20 cellular contexts compared by ENCODE assay signal in the genomic region with DNA sequence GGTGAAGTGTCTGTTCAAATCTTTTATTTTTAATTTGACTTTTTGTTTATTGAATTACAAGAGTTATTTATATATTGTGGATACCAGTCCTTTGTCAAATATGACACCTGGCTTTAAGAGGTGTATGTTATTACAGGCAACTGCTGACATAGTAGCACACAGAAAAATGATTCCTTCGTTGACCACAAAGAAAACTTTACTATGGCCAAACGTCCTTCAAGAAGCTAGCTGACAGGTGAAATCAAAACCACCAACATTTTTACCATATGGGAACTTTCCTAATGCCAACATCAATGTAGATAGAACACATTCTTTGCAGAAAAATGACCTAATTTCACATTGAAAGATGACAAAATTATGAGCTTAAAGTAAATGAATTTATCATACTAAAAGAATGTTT. TPM values are rescaled to one million over a fixed set of nuclear protein-coding genes. Genes with fewer than 3 reads are reported as not detected.
DNase-seq lines count a peak whose midpoint lies in the region; ATAC-seq, FAIRE-seq and TF ChIP-seq lines count a peak whose summit lies in the region.
"Had no signal": no experiment of that assay in that cellular context is flagged by ENCODE, and none has a peak within 500 bp of the region (broad histone marks: within the 10 kb centered on the region; RNA-seq: fewer than 3 reads in every experiment).

No MANE protein-coding gene starts in this region.

- no peak overlapping the region for H3K4ac ChIP-seq in IMR-90 (ENCODE audit: low read depth, low read length)

- no peaks in the 10 kb centered on the region for H3K9me3 ChIP-seq in IMR-90 (ENCODE audit: control insufficient read depth, insufficient read depth, low read length)
- no peaks in the 10 kb centered on the region for H3K9me3 ChIP-seq in PC-9 (ENCODE audit: insufficient read depth, low read depth)
- no peaks in the 10 kb centered on the region for H3K9me3 ChIP-seq in astrocyte (ENCODE audit: insufficient read depth, low read depth, low read length)
- H3K9me3 ChIP-seq: BLaER1 had no signal

- no peaks in the 10 kb centered on the region for H3K4me1 Mint-ChIP-seq in astrocyte (ENCODE audit: low read depth, unreplicated experiment)
- H3K4me1 Mint-ChIP-seq: CD4-positive, alpha-beta memory T cell had no signal

- H3K56ac ChIP-seq in IMR-90 (ENCODE audit: extremely low read depth, insufficient read depth, low read length) = no peak overlapping the region

- H2BK5ac ChIP-seq in IMR-90 (ENCODE audit: low read depth, low read length, poor library complexity, severe bottlenecking) = no peak overlapping the region

- H3K14ac ChIP-seq in IMR-90 (replicated peaks; ENCODE audit: low read depth, low read length) = no peak overlapping the region

- H2AK5ac ChIP-seq in IMR-90 (ENCODE audit: low read depth, low read length) = no peak overlapping the region

- in situ Hi-C loops in IMR-90 (cut with MboI; ENCODE audit: low sequenced_read_pairs) = no loop called here

- no peak overlapping the region for H4K5ac ChIP-seq in IMR-90 (ENCODE audit: low read depth, low read length)

- no peak overlapping the region for H2BK15ac ChIP-seq in IMR-90 (ENCODE audit: low read depth, low read length)

- no peak overlapping the region for H3K4me3 Mint-ChIP-seq in astrocyte (ENCODE audit: unreplicated experiment)
- H3K4me3 Mint-ChIP-seq: CD14-positive monocyte; CD4-positive, alpha-beta memory T cell; HFFc6 had no signal

- no peak for TF ChIP-seq POLR2A in IMR-90 (IDR thresholded peaks at IDR 0.05; ENCODE audit: low read depth, low read length)

- H3K4me3 ChIP-seq in ACC112 (ENCODE audit: low read depth, low read length) (peak overlapping the region; percentile 13; the same call in 1 of the 2 replicates), IMR-90 (ENCODE audit: insufficient read depth, low read depth, low read length) (no peak overlapping the region), PC-9 (no peak overlapping the region), astrocyte (ENCODE audit: insufficient read depth, low read depth, low read length) (no peak overlapping the region)
- H3K4me3 ChIP-seq: BLaER1, GM12878 had no signal

- no peaks in the 10 kb centered on the region for H3K79me2 ChIP-seq in ACC112 (ENCODE audit: control insufficient read depth, insufficient read depth, low read length, unreplicated experiment)
- no peaks in the 10 kb centered on the region for H3K79me2 ChIP-seq in PC-9 (ENCODE audit: low read depth)
- no peaks in the 10 kb centered on the region for H3K79me2 ChIP-seq in astrocyte (ENCODE audit: insufficient read depth, low read length)

- 0 out of 2 replicates have a peak overlapping the region, but pooled peaks have one; percentile 24 for H2BK20ac ChIP-seq in IMR-90 (ENCODE audit: low read depth, low read length)

- no peaks in the 10 kb centered on the region for H3K79me1 ChIP-seq in IMR-90 (ENCODE audit: low read depth in 1 of 2, low read length in 2 of 2)

- WGBS in IMR-90 (ENCODE audit: extremely low coverage in 2 of 2, insufficient read length in 1 of 2), 2 experiments = no CpG with 5 or more reads among the region's 2 CpGs

- peaks cover 18% of the 10 kb centered on the region for H3F3A ChIP-seq in PC-9 (ENCODE audit: insufficient read depth, low read depth)

- CTCF ChIA-PET in IMR-90 (lab: Yijun Ruan, JAX) (no interaction called here), PC-9 (lab: Charles Lee) (interaction anchor here (0.6 kb wide), 1 partner anchor 866 kb away, joined by 3 read pairs; no protein-coding TSS in a partner anchor)

- H3K4me2 ChIP-seq in IMR-90 (ENCODE audit: low read depth, low read length) = 0 out of 2 replicates have a peak overlapping the region, but pooled peaks have one; percentile 38
- H3K4me2 ChIP-seq in PC-9 = peak overlapping the region; percentile 23
- H3K4me2 ChIP-seq in astrocyte (ENCODE audit: low read length) = no peak overlapping the region
- H3K4me2 ChIP-seq: BLaER1 had no signal

- dilution Hi-C loops in IMR-90 (cut with HindIII; ENCODE audit: low sequenced_read_pairs, unreplicated experiment) = no loop called here

- H4K91ac ChIP-seq in IMR-90 (ENCODE audit: insufficient read depth, low read depth, low read length) = no peak overlapping the region

- no peak for TF ChIP-seq CTCF in IMR-90 (conservative IDR thresholded peaks at IDR 0.05; ENCODE audit: low read depth, low read length)
- no peak for TF ChIP-seq CTCF in PC-9 (conservative IDR thresholded peaks at IDR 0.05)
- no peak for TF ChIP-seq CTCF in astrocyte (IDR thresholded peaks at IDR 0.05; ENCODE audit: insufficient read depth, low read depth, low read length)

- no peaks in the 10 kb centered on the region for H3K9me2 ChIP-seq in PC-9 (ENCODE audit: insufficient read depth)

- BruUV-seq in IMR-90 (replicated peaks; lab: Mats Ljungman, UMichigan) (no TSS peak), PC-9 (replicated peaks; lab: Mats Ljungman, UMichigan) (no TSS peak)

- intact Hi-C loops in IMR-90 (cut with micrococcal nuclease) = no loop called here
- intact Hi-C loops in PC-9 (cut with micrococcal nuclease; ENCODE audit: unreplicated experiment) = no loop called here

- H3K27ac Mint-ChIP-seq in astrocyte (ENCODE audit: unreplicated experiment) = no peak overlapping the region
- H3K27ac Mint-ChIP-seq: CD14-positive monocyte; CD4-positive, alpha-beta memory T cell had no signal

- no peaks in the 10 kb centered on the region for H3K9me3 Mint-ChIP-seq in astrocyte (ENCODE audit: unreplicated experiment)
- H3K9me3 Mint-ChIP-seq: CD14-positive monocyte; CD4-positive, alpha-beta memory T cell; HFFc6 had no signal

- TF ChIP-seq RAD21 in IMR-90 (IDR thresholded peaks at IDR 0.05; ENCODE audit: low read length) = no peak

- no peak overlapping the region for H2BK120ac ChIP-seq in IMR-90 (ENCODE audit: low read depth, low read length)

- H3K27ac ChIP-seq in ACC112 (ENCODE audit: low read depth, low read length) (peak overlapping the region; percentile 82), IMR-90 (ENCODE audit: insufficient read depth, low read length) (no peak overlapping the region), PC-9 (peak overlapping the region; percentile 51), astrocyte (ENCODE audit: low read depth, low read length) (no peak overlapping the region)
- H3K27ac ChIP-seq: BLaER1, HL-60 had no signal

- no peak overlapping the region for H3K23ac ChIP-seq in IMR-90 (ENCODE audit: low read depth, low read length)

- DNase-seq in IMR-90 = no peak
- DNase-seq in PC-9 = no peak
- peak; percentile 10 for DNase-seq in astrocyte (ENCODE audit: low read depth)
- no peak for DNase-seq in NCI-H510A (lab: John Stamatoyannopoulos, UW)
- DNase-seq in NOMO-1 treated with dmso at 0.1 percent for 144 hours (lab: John Stamatoyannopoulos, UW; ENCODE audit: unreplicated experiment) = no peak
- DNase-seq in activated effector memory CD4-positive, alpha-beta T cell treated with Interleukin-2 at 50 U/mL for 16 hours = no peak
- DNase-seq: CD4-positive, alpha-beta memory T cell; DMS153; DND-41; H7; KBM-7 had no signal

- no peak overlapping the region for H4K8ac ChIP-seq in IMR-90 (ENCODE audit: low read depth in 2 of 2, low read length in 2 of 2)

- no peaks in the 10 kb centered on the region for H3K36me3 Mint-ChIP-seq in astrocyte (ENCODE audit: low read depth, unreplicated experiment)
- H3K36me3 Mint-ChIP-seq: CD14-positive monocyte; CD4-positive, alpha-beta memory T cell had no signal

- H2AFZ ChIP-seq in ACC112 (ENCODE audit: low read length, unreplicated experiment) = no peak overlapping the region
- no peak overlapping the region for H2AFZ ChIP-seq in IMR-90 (replicated peaks; ENCODE audit: low read length, poor library complexity)
- no peak overlapping the region for H2AFZ ChIP-seq in PC-9
- no peak overlapping the region for H2AFZ ChIP-seq in astrocyte (ENCODE audit: low read depth, low read length)

- H3K9ac ChIP-seq in IMR-90 (ENCODE audit: low read depth, low read length) = no peak overlapping the region
- H3K9ac ChIP-seq in astrocyte (ENCODE audit: low read length) = no peak overlapping the region
- H3K9ac ChIP-seq: BLaER1 had no signal

- ATAC-seq in IMR-90 (ENCODE audit: low read depth) (no peak), GM18861 (IDR thresholded peaks at IDR 0.05; ENCODE audit: unreplicated experiment) (no peak)
- ATAC-seq: GM12878, HCT116 had no signal

- H2AK9ac ChIP-seq in IMR-90 (replicated peaks; ENCODE audit: low read depth, low read length, poor library complexity) = no peak overlapping the region

- no peaks in the 10 kb centered on the region for H3K27me3 ChIP-seq in ACC112 (ENCODE audit: insufficient read depth, low read length)
- peaks cover 14% of the 10 kb centered on the region for H3K27me3 ChIP-seq in IMR-90 (ENCODE audit: control insufficient read depth, insufficient read depth, low read length)
- H3K27me3 ChIP-seq in PC-9 (ENCODE audit: insufficient read depth, low read depth) = no peaks in the 10 kb centered on the region
- H3K27me3 ChIP-seq in astrocyte (ENCODE audit: insufficient read depth, low read length) = no peaks in the 10 kb centered on the region
- H3K27me3 ChIP-seq: BLaER1 had no signal

- FAIRE-seq in astrocyte (lab: Jason Lieb, UNC) = no peak
- FAIRE-seq: GM12878, GM19239 had no signal

- 0 out of 2 replicates have a peak, but pooled peaks cover 4% of the 10 kb centered on the region for H3K9me1 ChIP-seq in IMR-90 (ENCODE audit: insufficient read depth, low read length)

- H3K18ac ChIP-seq in IMR-90 (ENCODE audit: low read depth, low read length) = peak overlapping the region; percentile 35; the same call in 1 of the 2 replicates

- POLR2A ChIA-PET in IMR-90 (lab: Charles Lee; ENCODE audit: unreplicated experiment) = no interaction called here
- POLR2A ChIA-PET in PC-9 (lab: Charles Lee; ENCODE audit: unreplicated experiment) = no interaction called here

- H3K36me3 ChIP-seq in ACC112 (ENCODE audit: insufficient read depth, low read length) (no peaks in the 10 kb centered on the region), IMR-90 (ENCODE audit: control insufficient read depth, insufficient read depth, low read length) (no peaks in the 10 kb centered on the region), PC-9 (ENCODE audit: low read depth) (no peaks in the 10 kb centered on the region), astrocyte (ENCODE audit: insufficient read depth, low read length) (no peaks in the 10 kb centered on the region)
- H3K36me3 ChIP-seq: BLaER1 had no signal

- H3K4me1 ChIP-seq in ACC112 (ENCODE audit: control insufficient read depth, insufficient read depth, low read length, unreplicated experiment) (peaks cover 48% of the 10 kb centered on the region), IMR-90 (ENCODE audit: control insufficient read depth, insufficient read depth, low read length) (peaks cover 7% of the 10 kb centered on the region), PC-9 (replicated peaks; ENCODE audit: insufficient read depth) (peaks cover 27% of the 10 kb centered on the region), astrocyte (ENCODE audit: insufficient read depth, low read length) (no peaks in the 10 kb centered on the region)

- H4K20me1 ChIP-seq in IMR-90 (ENCODE audit: insufficient read depth, low read length) = no peaks in the 10 kb centered on the region
- H4K20me1 ChIP-seq in PC-9 (ENCODE audit: insufficient read depth) = no peaks in the 10 kb centered on the region
- H4K20me1 ChIP-seq in astrocyte (ENCODE audit: insufficient read depth, low read length) = no peaks in the 10 kb centered on the region
- H4K20me1 ChIP-seq: BLaER1 had no signal

- H3K27me3 Mint-ChIP-seq in astrocyte (ENCODE audit: low read depth, unreplicated experiment) = peaks cover 10% of the 10 kb centered on the region

RNA-seq across cellular contexts. Expression of gene SRBD1, which starts 6.4 kb away (rescaled TPM):
- total RNA-seq in IMR-90 (2012; rRNA removed) (14.7 and 20.6 TPM in 2 replicates), PC-9 (2021) (17.8 and 20.9 TPM in 2 replicates), astrocyte (9.3 and 9.5 TPM in 2 replicates)
- 2.9 and 3.5 TPM in 2 replicates for polyA plus RNA-seq in IMR-90 (2012; rRNA removed)
- 0.44 and 0.71 TPM in 2 replicates for polyA plus RNA-seq in IMR-90 (2012; cell fraction: cytosol; rRNA removed)
- 0.44 and 2.1 TPM in 2 replicates for polyA plus RNA-seq in IMR-90 (2012; cell fraction: nucleus; rRNA removed; ENCODE audit: low replicate concordance)

RNA-seq across cellular contexts. Expression of gene PRKCE, which starts 34.0 kb away (rescaled TPM):
- total RNA-seq in IMR-90 (2012; rRNA removed) (13.3 and 32.4 TPM in 2 replicates), PC-9 (2021) (21.7 and 24.0 TPM in 2 replicates), astrocyte (11.2 and 12.8 TPM in 2 replicates)
- polyA plus RNA-seq in IMR-90 (2012; rRNA removed) = 8.1 TPM in 2 replicates
- 4.3 and 5.8 TPM in 2 replicates for polyA plus RNA-seq in IMR-90 (2012; cell fraction: cytosol; rRNA removed)
- polyA plus RNA-seq in IMR-90 (2012; cell fraction: nucleus; rRNA removed; ENCODE audit: low replicate concordance) = 4.3 and 9.3 TPM in 2 replicates

Comparison
In these comparisons a context has a peak if more than half of its experiments do, and no peak if none do; other contexts are left out.
1. H3K27ac ChIP-seq: peak in ACC112 (single experiment) and PC-9 (single experiment); none in IMR-90 (single experiment) and astrocyte (single experiment).